In the genomic region with DNA sequence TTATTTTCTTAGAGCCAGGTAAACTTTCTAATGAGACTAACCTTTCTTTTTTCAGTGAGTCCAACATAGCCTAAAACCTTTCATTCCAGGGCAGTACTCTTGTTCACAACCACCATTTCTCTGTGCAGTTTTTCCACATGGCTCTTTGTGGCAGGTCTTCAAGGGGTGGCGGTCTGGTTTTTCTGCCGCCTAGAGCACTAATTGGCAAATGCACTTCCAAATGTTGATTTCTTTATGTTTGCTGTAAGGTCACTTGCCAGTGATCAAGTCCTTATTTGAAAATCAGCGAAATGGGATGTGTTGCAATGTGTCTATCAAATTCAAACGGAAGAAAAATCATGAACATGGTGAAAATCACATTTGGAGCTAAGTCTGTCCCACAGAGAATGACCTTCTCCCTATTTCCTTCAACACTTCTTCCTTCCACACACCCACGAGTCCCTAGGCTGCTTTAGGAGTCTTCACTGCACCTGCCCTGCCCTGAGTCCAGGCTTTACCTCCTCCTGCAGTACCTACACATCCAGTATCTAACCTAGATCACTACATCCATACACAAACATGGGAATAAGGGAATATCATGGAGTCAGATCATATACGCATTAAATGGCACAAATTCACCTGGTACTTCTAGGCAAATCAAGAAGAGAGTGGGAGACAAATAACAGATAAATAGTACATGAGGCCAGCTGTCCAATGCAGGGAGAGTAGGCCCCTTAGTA, we compare ENCODE assay signal across 11 cellular contexts. TPM values are rescaled to one million over a fixed set of nuclear protein-coding genes. Genes with fewer than 3 reads are reported as not detected.
A peak's percentile ranks its signal among the peaks of the same experiment; 100 is the strongest.
DNase-seq lines count a peak whose midpoint lies in the region; ATAC-seq and TF ChIP-seq lines count a peak whose summit lies in the region.
"Had no signal": no experiment of that assay in that cellular context is flagged by ENCODE, and none has a peak within 500 bp of the region (broad histone marks: within the 10 kb centered on the region; RNA-seq: fewer than 3 reads in every experiment).

No MANE protein-coding gene starts in this region.

- TF ChIP-seq CTCF in HFFc6 (IDR thresholded peaks at IDR 0.05) (no peak), RWPE2 (IDR thresholded peaks at IDR 0.05; ENCODE audit: poor library complexity, severe bottlenecking) (peak; percentile 19), fibroblast of the aortic adventitia (IDR thresholded peaks at IDR 0.05; ENCODE audit: insufficient read depth, low read length) (peak; percentile 5), retinal pigment epithelial cell (conservative IDR thresholded peaks at IDR 0.05; ENCODE audit: low read depth, low read length) (no peak)

- H3K4me3 ChIP-seq in RWPE2 (ENCODE audit: severe bottlenecking) (peak overlapping the region; percentile 73), fibroblast of the aortic adventitia (ENCODE audit: low read depth, low read length) (peak overlapping the region; percentile 73), retinal pigment epithelial cell (ENCODE audit: low read length) (peak overlapping the region; percentile 98)

- H3K4me3 Mint-ChIP-seq in HFFc6: peak overlapping the region; percentile 100
- H3K4me3 Mint-ChIP-seq: stimulated activated naive CD8-positive, alpha-beta T cell treated with anti-CD3 and anti-CD28 coated beads, Interleukin-15, Interleukin-2, amounts not matched to agents 100 ng/mL and 50 ng/mL, for 24 hours had no signal

- peaks cover 33% of the 10 kb centered on the region for H3K36me3 Mint-ChIP-seq in HFFc6 (ENCODE audit: low read depth)

- H3K9me3 ChIP-seq in RWPE2 (ENCODE audit: severe bottlenecking): no peaks in the 10 kb centered on the region

- H3K27ac Mint-ChIP-seq in HFFc6: peak overlapping the region; percentile 93
- H3K27ac Mint-ChIP-seq: stimulated activated naive CD8-positive, alpha-beta T cell treated with anti-CD3 and anti-CD28 coated beads, Interleukin-15, Interleukin-2, amounts not matched to agents 100 ng/mL and 50 ng/mL, for 24 hours had no signal

- H3K27ac ChIP-seq in RWPE2 (ENCODE audit: poor library complexity, severe bottlenecking): peak overlapping the region; percentile 84
- H3K27ac ChIP-seq: KMS-11 had no signal

- peaks cover 53% of the 10 kb centered on the region for H3K4me1 Mint-ChIP-seq in HFFc6 (ENCODE audit: low read depth)

- ATAC-seq in RWPE2 (ENCODE audit: low read depth) (no peak), GM21381 (IDR thresholded peaks at IDR 0.05; ENCODE audit: unreplicated experiment) (no peak), HG02588 (IDR thresholded peaks at IDR 0.05; ENCODE audit: unreplicated experiment) (no peak), GM18861 (IDR thresholded peaks at IDR 0.05; ENCODE audit: unreplicated experiment) (no peak)

- no peak for DNase-seq in HFFc6
- DNase-seq in RWPE2 (ENCODE audit: low spot score): no peak
- DNase-seq in fibroblast of the aortic adventitia (ENCODE audit: low read depth): no peak
- no peak for DNase-seq in retinal pigment epithelial cell (ENCODE audit: low read depth)
- no peak for DNase-seq in H4 (ENCODE audit: low spot score)
- DNase-seq: activated T-cell treated with anti-CD3 and anti-CD28 coated beads for 4 hours had no signal

- H3K27me3 Mint-ChIP-seq in HFFc6 (ENCODE audit: insufficient read depth): peaks cover 2% of the 10 kb centered on the region; the same call in 1 of the 2 replicates

- H3K36me3 ChIP-seq in RWPE2 (ENCODE audit: low read depth): peaks cover 5% of the 10 kb centered on the region; the same call in 1 of the 2 replicates

- H3K27me3 ChIP-seq in RWPE2 (ENCODE audit: insufficient read depth, poor library complexity, severe bottlenecking): no peaks in the 10 kb centered on the region

- no peaks in the 10 kb centered on the region for H3K9me3 Mint-ChIP-seq in HFFc6
- H3K9me3 Mint-ChIP-seq: stimulated activated naive CD8-positive, alpha-beta T cell treated with anti-CD3 and anti-CD28 coated beads, Interleukin-15, Interleukin-2, amounts not matched to agents 100 ng/mL and 50 ng/mL, for 24 hours had no signal

- peaks cover 28% of the 10 kb centered on the region for H3K4me1 ChIP-seq in RWPE2 (ENCODE audit: insufficient read depth, poor library complexity, severe bottlenecking)

RNA-seq across cellular contexts. Expression of a gene that starts 1.9 kb away (rescaled TPM):
- total RNA-seq in HFFc6 (2021; fragmentation: NEBNext Ultra II Directional; extraction: Animal tissue kit (Norgen Biotek cat#: 25700)): 10 to 100 TPM; 35.7 to 45.8 (median 40.9) TPM
- 11.9 and 25.8 TPM in 2 replicates for total RNA-seq in fibroblast of the aortic adventitia (ENCODE audit: low replicate concordance)
- 1.6 and 2.1 TPM in 2 replicates for total RNA-seq in H4 (2014; rRNA removed; shearing (Covaris generic))

Comparison
In these comparisons a context has a peak if more than half of its experiments do, and no peak if none do; other contexts are left out.
1. CTCF ChIP-seq: peak in RWPE2 (single experiment) and fibroblast of the aortic adventitia (single experiment); none in HFFc6 (single experiment) and retinal pigment epithelial cell (single experiment).
2. Peak in every context shown above with its lines, with median percentiles within 50 percentile points of each other: H3K4me3 ChIP-seq.